Comparison of ENCODE assay signal across 8 cellular contexts in genomic region chr22:29480512-29481264, GRCh38. TPM values are rescaled to one million over a fixed set of nuclear protein-coding genes. Genes with fewer than 3 reads are reported as not detected.
DNase-seq lines count a peak whose midpoint lies in the region; ATAC-seq and TF ChIP-seq lines count a peak whose summit lies in the region.

No MANE protein-coding gene starts in this region.

- CTCF ChIA-PET in activated naive CD4-positive, alpha-beta T cell treated with anti-CD3 and anti-CD28 coated beads for 36 hours (lab: Charles Lee): interaction anchor here (0.6 kb wide), 2 partner anchors 12 to 224 kb away, joined by 3 read pairs; no protein-coding TSS in a partner anchor

- H3K36me3 Mint-ChIP-seq in activated naive CD4-positive, alpha-beta T cell treated with anti-CD3 and anti-CD28 coated beads for 36 hours (ENCODE audit: low read depth): peaks cover 1% of the 10 kb centered on the region

- WGBS in heart left ventricle, 4 donors: 7 to 8% (median 7%) methylated on average over 24 to 107 of the region's 107 CpGs

- peak overlapping the region in 8 of 12 donors; percentile 1 to 48 (median 31) for H3K4me3 ChIP-seq in heart left ventricle
- peak overlapping the region; percentile 25 for H3K4me3 ChIP-seq in retinal pigment epithelial cell (ENCODE audit: low read length)

- no peak overlapping the region for H3K27ac ChIP-seq in heart left ventricle

- intact Hi-C loops in activated naive CD4-positive, alpha-beta T cell treated with anti-CD3 and anti-CD28 coated beads for 36 hours (cut with micrococcal nuclease): no loop called here
- intact Hi-C loops in heart left ventricle (cut with DNase I): no loop called here

- TF ChIP-seq CTCF in heart left ventricle (IDR thresholded peaks at IDR 0.05) (peak in 1 of 12 donors; percentile 15), retinal pigment epithelial cell (conservative IDR thresholded peaks at IDR 0.05; ENCODE audit: low read depth, low read length) (peak; percentile 14)

- no peak for TF ChIP-seq POLR2A in heart left ventricle (IDR thresholded peaks at IDR 0.05)

- H3K4me3 Mint-ChIP-seq in activated naive CD4-positive, alpha-beta T cell treated with anti-CD3 and anti-CD28 coated beads for 36 hours: peak overlapping the region; percentile 49

- H3K27ac Mint-ChIP-seq in activated naive CD4-positive, alpha-beta T cell treated with anti-CD3 and anti-CD28 coated beads for 36 hours: no peak overlapping the region

- H3K9me3 ChIP-seq in heart left ventricle: no peaks in the 10 kb centered on the region

- no peaks in the 10 kb centered on the region for H3K9me3 Mint-ChIP-seq in activated naive CD4-positive, alpha-beta T cell treated with anti-CD3 and anti-CD28 coated beads for 36 hours

- ATAC-seq in heart left ventricle (peak in 1 of 4 donors; percentile 48), HG03039 (IDR thresholded peaks at IDR 0.05; ENCODE audit: unreplicated experiment) (no peak)

- DNase-seq in NCI-H146 (lab: John Stamatoyannopoulos, UW): peak; percentile 27
- no peak for DNase-seq in NCI-H146 treated with DMSO at 0.1 percent for 48 hours (lab: John Stamatoyannopoulos, UW; ENCODE audit: unreplicated experiment)
- DNase-seq in activated naive CD4-positive, alpha-beta T cell treated with anti-CD3 and anti-CD28 coated beads for 36 hours: peak; percentile 22
- DNase-seq in heart left ventricle: no peak
- no peak for DNase-seq in retinal pigment epithelial cell (ENCODE audit: low read depth)
- no peak for DNase-seq in HT-29 (ENCODE audit: low spot score)
- no peak for DNase-seq in dedifferentiated amniotic fluid mesenchymal stem cell (ENCODE audit: extremely low spot score)

- peaks cover 31 to 76% (median 50%) of the 10 kb centered on the region in 9 donors for H3K27me3 ChIP-seq in heart left ventricle

- H3K4me1 Mint-ChIP-seq in activated naive CD4-positive, alpha-beta T cell treated with anti-CD3 and anti-CD28 coated beads for 36 hours (ENCODE audit: low read depth): peaks cover 12% of the 10 kb centered on the region

- H3K27me3 Mint-ChIP-seq in activated naive CD4-positive, alpha-beta T cell treated with anti-CD3 and anti-CD28 coated beads for 36 hours (ENCODE audit: low read depth): peaks cover 42% of the 10 kb centered on the region

- no peaks in the 10 kb centered on the region for H3K36me3 ChIP-seq in heart left ventricle

- peaks cover 0 to 21% (median 9%) of the 10 kb centered on the region in 12 donors for H3K4me1 ChIP-seq in heart left ventricle

RNA-seq across cellular contexts. Expression of gene NEFH, which starts 0.7 kb away (rescaled TPM):
- total RNA-seq in activated naive CD4-positive, alpha-beta T cell treated with anti-CD3 and anti-CD28 coated beads for 36 hours: 1 to 10 TPM; 2.5 to 3.5 TPM
- under 1 TPM in 8 of 9 donors, not detected in 1; 0.07 to 0.51 (median 0.14) TPM for total RNA-seq in heart left ventricle
- polyA plus RNA-seq in heart left ventricle: under 1 TPM; 0.08 to 0.10 TPM
- total RNA-seq in HT-29 (2014; rRNA removed; shearing (Covaris generic)): not detected in 2 replicates

RNA-seq across cellular contexts. Expression of gene RFPL1, which starts 42.3 kb away (rescaled TPM):
- not detected for total RNA-seq in activated naive CD4-positive, alpha-beta T cell treated with anti-CD3 and anti-CD28 coated beads for 36 hours
- not detected for total RNA-seq in heart left ventricle
- polyA plus RNA-seq in heart left ventricle: not detected
- total RNA-seq in HT-29 (2014; rRNA removed; shearing (Covaris generic)): not detected in 2 replicates

Comparison
In these comparisons a context has a peak if more than half of its experiments do, and no peak if none do; other contexts are left out.
1. DNase-seq: peak in NCI-H146 (single experiment) and activated naive CD4-positive, alpha-beta T cell treated with anti-CD3 and anti-CD28 coated beads for 36 hours (single experiment); none in NCI-H146 treated with DMSO at 0.1 percent for 48 hours (single experiment), heart left ventricle (0 of 5), retinal pigment epithelial cell (single experiment), HT-29 (single experiment) and dedifferentiated amniotic fluid mesenchymal stem cell (single experiment).